9 cellular contexts compared by ENCODE assay signal in the genomic region with DNA sequence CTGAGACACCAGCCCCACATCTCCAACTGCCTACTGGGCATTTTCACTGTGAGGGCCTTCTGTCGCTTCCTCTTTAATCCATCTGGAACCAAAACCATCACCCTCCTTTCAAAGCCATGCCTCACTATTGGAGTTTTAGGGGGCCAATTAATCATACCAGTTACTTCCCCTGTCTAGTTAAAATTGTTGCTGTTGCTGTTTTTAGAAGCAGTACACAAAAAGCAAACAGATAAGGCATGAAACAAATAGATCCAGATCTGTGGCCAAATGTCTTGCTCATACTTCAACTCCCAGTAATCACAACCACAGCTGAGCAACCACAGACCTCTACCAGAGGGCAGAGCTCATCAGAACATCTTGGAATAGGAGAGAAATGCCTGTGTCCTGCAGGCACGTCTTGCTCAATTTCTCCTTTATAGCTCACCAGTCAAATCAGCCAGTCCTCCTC.
DNase-seq lines count a peak whose midpoint lies in the region; ATAC-seq and TF ChIP-seq lines count a peak whose summit lies in the region.
"Had no signal": no experiment of that assay in that cellular context is flagged by ENCODE, and none has a peak within 500 bp of the region (broad histone marks: within the 10 kb centered on the region; RNA-seq: fewer than 3 reads in every experiment).

No MANE protein-coding gene starts in this region.

- no peaks in the 10 kb centered on the region for H3K27me3 ChIP-seq in RWPE2 (ENCODE audit: insufficient read depth, poor library complexity, severe bottlenecking)

- H3K36me3 ChIP-seq in RWPE2 (ENCODE audit: low read depth) = no peaks in the 10 kb centered on the region

- H3K4me1 ChIP-seq in RWPE2 (ENCODE audit: insufficient read depth, poor library complexity, severe bottlenecking) = peaks cover 7% of the 10 kb centered on the region

- H3K4me3 ChIP-seq in RWPE2 (ENCODE audit: severe bottlenecking) (no peak overlapping the region), fibroblast of the aortic adventitia (ENCODE audit: low read depth, low read length) (no peak overlapping the region)

- TF ChIP-seq CTCF in RWPE2 (IDR thresholded peaks at IDR 0.05; ENCODE audit: poor library complexity, severe bottlenecking) (no peak), fibroblast of the aortic adventitia (IDR thresholded peaks at IDR 0.05; ENCODE audit: insufficient read depth, low read length) (peak; percentile 15)

- ATAC-seq in RWPE2 (ENCODE audit: low read depth) (peak; percentile 57), HG03439 (IDR thresholded peaks at IDR 0.05; ENCODE audit: unreplicated experiment) (no peak), HG03025 (IDR thresholded peaks at IDR 0.05; ENCODE audit: low FRiP score, unreplicated experiment) (no peak)

- no peaks in the 10 kb centered on the region for H3K9me3 ChIP-seq in RWPE2 (ENCODE audit: severe bottlenecking)

- no peak overlapping the region for H3K27ac ChIP-seq in RWPE2 (ENCODE audit: poor library complexity, severe bottlenecking)

- DNase-seq in ELR (ENCODE audit: low read depth) (peak; percentile 67), RWPE2 (ENCODE audit: low spot score) (no peak), fibroblast of the aortic adventitia (ENCODE audit: low read depth) (peak; percentile 96), renal cortical epithelial cell (ENCODE audit: low read depth) (peak; percentile 91), NCI-H2227 (lab: John Stamatoyannopoulos, UW; ENCODE audit: unreplicated experiment) (no peak)
- DNase-seq in activated CD4-positive, alpha-beta T cell treated with anti-CD3 and anti-CD28 coated beads, Interleukin-2, amount 50 U/mL, for 4 hours = no peak
- DNase-seq: naive B cell had no signal

Comparison
In these comparisons a context has a peak if more than half of its experiments do, and no peak if none do; other contexts are left out.
1. DNase-seq: peak in ELR (single experiment), fibroblast of the aortic adventitia (single experiment) and renal cortical epithelial cell (single experiment); none in RWPE2 (single experiment), NCI-H2227 (single experiment) and activated CD4-positive, alpha-beta T cell treated with anti-CD3 and anti-CD28 coated beads, Interleukin-2, amount 50 U/mL, for 4 hours (0 of 2).